ENCODE assay signal across 1 cellular context in the genomic region with DNA sequence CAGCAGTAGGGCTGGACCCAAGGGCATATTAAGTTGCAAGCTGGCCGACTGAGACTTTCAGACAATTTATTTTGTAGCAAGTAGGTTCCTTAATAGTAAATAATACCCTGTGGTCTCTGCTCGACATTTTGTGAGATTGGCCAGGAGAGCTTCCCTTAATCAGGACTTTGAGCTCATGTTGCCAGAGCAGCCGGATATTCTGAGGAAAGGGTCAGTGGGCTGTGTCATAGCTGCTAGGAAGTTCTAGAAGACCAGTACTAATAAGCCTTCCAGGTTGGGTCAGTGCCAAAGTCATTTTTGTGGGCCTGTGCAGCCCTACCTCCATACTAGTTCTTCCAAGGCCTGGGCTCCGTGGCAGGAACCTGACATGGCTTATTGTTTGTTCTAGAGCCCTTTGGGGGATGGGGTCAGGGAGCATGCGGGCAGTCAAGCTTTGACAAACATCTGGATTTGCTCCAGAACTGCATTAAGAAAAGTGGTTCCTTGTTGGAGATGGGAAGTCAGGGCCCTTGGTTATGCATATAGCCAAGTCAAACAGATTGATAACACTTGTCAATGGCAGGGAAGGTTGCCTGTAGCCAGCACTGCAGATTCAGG.
TF ChIP-seq lines count a peak whose summit lies in the region.

No MANE protein-coding gene starts in this region.

TF ChIP-seq in IMR-90, 13 proteins besides CTCF, POLR2A, EP300 and RAD21 (continued from another document):
- TF ChIP-seq, protein P1, sequence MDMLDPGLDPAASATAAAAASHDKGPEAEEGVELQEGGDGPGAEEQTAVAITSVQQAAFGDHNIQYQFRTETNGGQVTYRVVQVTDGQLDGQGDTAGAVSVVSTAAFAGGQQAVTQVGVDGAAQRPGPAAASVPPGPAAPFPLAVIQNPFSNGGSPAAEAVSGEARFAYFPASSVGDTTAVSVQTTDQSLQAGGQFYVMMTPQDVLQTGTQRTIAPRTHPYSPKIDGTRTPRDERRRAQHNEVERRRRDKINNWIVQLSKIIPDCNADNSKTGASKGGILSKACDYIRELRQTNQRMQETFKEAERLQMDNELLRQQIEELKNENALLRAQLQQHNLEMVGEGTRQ (IDR thresholded peaks at IDR 0.05; ENCODE audit: low read depth, low read length), result no peak
